In genomic region chr5:141944086-141944485, GRCh38 we compare ENCODE assay signal across 30 cellular contexts.
"Had no signal": no experiment of that assay in that cellular context is flagged by ENCODE, and none has a peak within 500 bp of the region (broad histone marks: within the 10 kb centered on the region; RNA-seq: fewer than 3 reads in every experiment).

No MANE protein-coding gene starts in this region.

- FAIRE-seq: astrocyte had no signal

- H3K9me3 ChIP-seq: SJCRH30, SK-N-SH had no signal

- H3K4me3 Mint-ChIP-seq: activated CD4-positive, alpha-beta memory T cell treated with anti-CD3 and anti-CD28 coated beads for 36 hours; activated CD4-positive, alpha-beta T cell treated with anti-CD3 and anti-CD28 coated beads, Interleukin-2, amount 10 ng/mL, durations not matched to agents 7 days and 5 days; activated naive CD8-positive, alpha-beta T cell treated with anti-CD3 and anti-CD28 coated beads, Interleukin-2, amount 50 U/mL, for 24 hours; activated T-cell treated with anti-CD3 and anti-CD28 coated beads, Interleukin-2, amount 50 U/mL, for 4 hours; brain; IgD-negative memory B cell had no signal

- H3K27ac Mint-ChIP-seq: activated CD4-positive, alpha-beta memory T cell treated with anti-CD3 and anti-CD28 coated beads for 36 hours; activated CD4-positive, alpha-beta T cell treated with anti-CD3 and anti-CD28 coated beads, Interleukin-2, amount 10 ng/mL, durations not matched to agents 7 days and 5 days; activated naive CD8-positive, alpha-beta T cell treated with anti-CD3 and anti-CD28 coated beads, Interleukin-2, amount 50 U/mL, for 24 hours had no signal

- H3K4me2 ChIP-seq: KMS-11, SK-N-SH had no signal

- H3K4me1 Mint-ChIP-seq: activated naive CD8-positive, alpha-beta T cell treated with anti-CD3 and anti-CD28 coated beads, Interleukin-2, amount 50 U/mL, for 24 hours; IgD-negative memory B cell had no signal

- H3K9me3 Mint-ChIP-seq: activated CD4-positive, alpha-beta memory T cell treated with anti-CD3 and anti-CD28 coated beads for 36 hours; activated CD4-positive, alpha-beta T cell treated with anti-CD3 and anti-CD28 coated beads, Interleukin-2, amount 10 ng/mL, durations not matched to agents 7 days and 5 days; activated naive CD4-positive, alpha-beta T cell treated with anti-CD3 and anti-CD28 coated beads, Interleukin-2, amount 50 U/mL, for 72 hours; activated naive CD8-positive, alpha-beta T cell treated with anti-CD3 and anti-CD28 coated beads, Interleukin-2, amount 50 U/mL, for 24 hours; activated T-cell treated with anti-CD3 and anti-CD28 coated beads, Interleukin-2, amount 50 U/mL, for 4 hours; brain; IgD-negative memory B cell had no signal

- H3K9ac ChIP-seq: KMS-11, SK-N-SH had no signal

- DNase-seq: activated CD4-positive, alpha-beta memory T cell treated with anti-CD3 and anti-CD28 coated beads for 36 hours; activated CD4-positive, alpha-beta T cell treated with anti-CD3 and anti-CD28 coated beads, Interleukin-2, amount 10 ng/mL, durations not matched to agents 7 days and 5 days; activated CD4-positive, CD25-positive, alpha-beta regulatory T cell; activated CD8-positive, alpha-beta memory T cell treated with anti-CD3 and anti-CD28 coated beads for 24 hours; activated effector memory CD4-positive, alpha-beta T cell treated with anti-CD3 and anti-CD28 coated beads, Interleukin-2, amount 50 U/mL, for 16 hours; activated naive CD4-positive, alpha-beta T cell treated with Interleukin-2 at 50 U/mL for 16 hours; activated naive CD8-positive, alpha-beta T cell treated with anti-CD3 and anti-CD28 coated beads, Interleukin-2, amount 50 U/mL, for 24 hours; activated T-cell treated with anti-CD3 and anti-CD28 coated beads, Interleukin-2, amount 50 U/mL, for 4 hours; amniotic stem cell; MM.1S; NCI-H146; NCI-H187 treated with DMSO at 0.1 percent for 48 hours; NCI-H2081 treated with DMSO at 0.1 percent for 48 hours; NCI-H2171 treated with DMSO at 0.1 percent for 48 hours; NCI-H226; NCI-H526; NCI-H774; NK-92 treated with Interleukin-12 subunit alpha and Interleukin-12 subunit beta, amount 100 ng/mL, for 24 hours; OCI-M1; Right ventricle myocardium superior; RPMI8226; SJCRH30; T-helper 1 cell had no signal

- H3K4me3 ChIP-seq: SJCRH30 had no signal

- H3K36me3 ChIP-seq: SJCRH30 had no signal

- H3K27me3 ChIP-seq: SJCRH30 had no signal

- H3K27me3 Mint-ChIP-seq: activated CD4-positive, alpha-beta memory T cell treated with anti-CD3 and anti-CD28 coated beads for 36 hours; activated CD4-positive, alpha-beta T cell treated with anti-CD3 and anti-CD28 coated beads, Interleukin-2, amount 10 ng/mL, durations not matched to agents 7 days and 5 days; activated naive CD8-positive, alpha-beta T cell treated with anti-CD3 and anti-CD28 coated beads, Interleukin-2, amount 50 U/mL, for 24 hours; brain; IgD-negative memory B cell had no signal

- H3K27ac ChIP-seq: KMS-11, SJCRH30, VCaP had no signal

- H3K36me3 Mint-ChIP-seq: activated naive CD4-positive, alpha-beta T cell treated with anti-CD3 and anti-CD28 coated beads, Interleukin-2, amount 50 U/mL, for 72 hours; brain; IgD-negative memory B cell had no signal
